Comparison of ENCODE assay signal across 8 cellular contexts in the genomic region with DNA sequence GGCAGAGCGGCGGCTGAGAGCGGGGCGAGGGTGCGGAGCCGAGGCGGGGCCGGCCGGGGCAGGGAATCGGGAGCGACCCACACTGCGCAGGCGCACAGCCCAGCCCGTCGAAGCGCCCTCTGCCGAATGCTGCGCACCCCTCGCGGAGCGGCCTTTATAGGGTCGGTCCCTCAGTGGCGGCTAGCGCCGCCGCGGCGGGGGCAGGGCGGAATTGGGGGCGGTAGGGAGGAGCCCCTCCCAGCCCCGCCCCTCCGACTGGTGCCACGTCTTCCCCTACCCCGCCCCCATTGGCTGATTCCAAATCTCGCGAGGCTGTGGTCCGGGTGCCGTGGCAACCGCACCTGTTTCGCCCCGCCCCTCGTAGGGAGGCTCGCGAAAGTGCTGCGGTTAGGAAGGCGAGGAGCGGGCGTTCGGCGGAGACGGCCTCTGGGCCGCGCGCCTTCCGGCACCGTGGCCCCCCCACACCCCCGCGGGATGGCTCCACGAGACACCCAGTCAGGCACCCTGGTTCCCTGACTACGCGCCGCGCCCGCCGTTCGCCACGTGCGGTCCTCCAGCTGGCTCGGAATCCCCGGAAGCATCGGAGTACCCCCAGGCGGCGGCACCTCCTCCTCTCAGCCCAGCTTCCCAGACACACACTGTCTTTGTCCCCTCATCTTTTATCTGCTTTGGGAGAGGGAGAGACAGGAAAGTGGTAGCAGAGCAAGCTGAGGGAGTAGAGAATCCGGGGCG. TPM values are rescaled to one million over a fixed set of nuclear protein-coding genes. Genes with fewer than 3 reads are reported as not detected.
A peak's percentile ranks its signal among the peaks of the same experiment; 100 is the strongest.
DNase-seq lines count a peak whose midpoint lies in the region; ATAC-seq and TF ChIP-seq lines count a peak whose summit lies in the region.

A gene (minus strand): TSS at position 128 of the 732 bp plus-strand sequence. CDS start 157 bp downstream, outside the sequence.

- TF ChIP-seq CTCF in GM13976 (IDR thresholded peaks at IDR 0.05; ENCODE audit: borderline replicate concordance, control extremely low read depth, extremely low read depth, insufficient read depth, missing control alignments) (peak; percentile 91), progenitor cell of endocrine pancreas (IDR thresholded peaks at IDR 0.05; ENCODE audit: unreplicated experiment) (peak; percentile 58)

- ATAC-seq in HG02870 (IDR thresholded peaks at IDR 0.05; ENCODE audit: unreplicated experiment) (peak; percentile 52), left cardiac atrium (peak; percentile 94)

- peaks cover 7% of the 10 kb centered on the region for H3K36me3 Mint-ChIP-seq in progenitor cell of endocrine pancreas (ENCODE audit: insufficient read depth)

- intact Hi-C loops in left cardiac atrium (cut with DNase I), result no loop called here

- peak within 1 kb of the TSS; percentile 95 for H3K4me3 Mint-ChIP-seq in progenitor cell of endocrine pancreas (ENCODE audit: low read depth)

- in situ Hi-C loops in GM13976 (cut with MboI; ENCODE audit: low sequenced_read_pairs, unreplicated experiment), result no loop called here

- peak within 1 kb of the TSS; percentile 96 for H3K27ac Mint-ChIP-seq in progenitor cell of endocrine pancreas

- peaks cover 31% of the 10 kb centered on the region for H3K4me1 Mint-ChIP-seq in progenitor cell of endocrine pancreas (ENCODE audit: low read depth)

- DNase-seq in GM13976 (ENCODE audit: low spot score), result peak; percentile 100
- DNase-seq in NCI-H146 (lab: John Stamatoyannopoulos, UW), result peak; percentile 99
- peak; percentile 99 to 100 (median 100) for DNase-seq in T-helper 1 cell
- DNase-seq in amniotic epithelial cell (ENCODE audit: low read depth), result peak; percentile 92
- DNase-seq in left cardiac atrium, result peak; percentile 98
- DNase-seq in progenitor cell of endocrine pancreas (ENCODE audit: low spot score, unreplicated experiment), result peak; percentile 99
- peak; percentile 99 for DNase-seq in ureter (ENCODE audit: low spot score)

- no peaks in the 10 kb centered on the region for H3K9me3 Mint-ChIP-seq in progenitor cell of endocrine pancreas (ENCODE audit: low read depth)

- H3K27me3 Mint-ChIP-seq in progenitor cell of endocrine pancreas, result no peaks in the 10 kb centered on the region

RNA-seq across cellular contexts. Expression of the gene that starts here (rescaled TPM):
- total RNA-seq in left cardiac atrium (10 to 100 TPM; 36.6 to 43.1 TPM), progenitor cell of endocrine pancreas (55.0 and 57.2 TPM in 2 replicates), ureter (47.3 TPM)

Comparison
In these comparisons a context has a peak if more than half of its experiments do, and no peak if none do; other contexts are left out.
1. Peak in every context shown above with its lines: DNase-seq and ATAC-seq.